20 cellular contexts compared by ENCODE assay signal in genomic region chr3:72535789-72536188, GRCh38.
A peak's percentile ranks its signal among the peaks of the same experiment; 100 is the strongest.
DNase-seq lines count a peak whose midpoint lies in the region; ATAC-seq and TF ChIP-seq lines count a peak whose summit lies in the region.
"Had no signal": no experiment of that assay in that cellular context is flagged by ENCODE, and none has a peak within 500 bp of the region (broad histone marks: within the 10 kb centered on the region; RNA-seq: fewer than 3 reads in every experiment).

No MANE protein-coding gene starts in this region.

- H3K9me3 Mint-ChIP-seq in GM23338 (peaks cover 3% of the 10 kb centered on the region; the same call in 1 of the 3 replicates), nephron progenitor cell (peaks cover 5% of the 10 kb centered on the region)
- H3K9me3 Mint-ChIP-seq in dendritic cell treated with granulocyte-macrophage colony-stimulating factor and Interleukin-4, amounts not matched to agents 40 ng/mL and 50 ng/mL, for 4 days = no peaks in the 10 kb centered on the region
- H3K9me3 Mint-ChIP-seq: activated naive CD4-positive, alpha-beta T cell treated with anti-CD3 and anti-CD28 coated beads, Interleukin-2, amount 50 U/mL, for 24 hours; CD4-positive, alpha-beta T cell had no signal

- no peak overlapping the region for H3K27ac ChIP-seq in GM23338 (ENCODE audit: low read depth)
- H3K27ac ChIP-seq: 22Rv1, stomach, transverse colon had no signal

- H2AFZ ChIP-seq in GM23338 = peak overlapping the region; percentile 9

- H3K4me3 ChIP-seq in GM23338 = no peak overlapping the region
- H3K4me3 ChIP-seq: stomach, transverse colon had no signal

- peaks cover 3% of the 10 kb centered on the region for H3K27me3 Mint-ChIP-seq in GM23338 (ENCODE audit: insufficient read depth, low read depth, poor library complexity)
- peaks cover 11% of the 10 kb centered on the region for H3K27me3 Mint-ChIP-seq in dendritic cell treated with granulocyte-macrophage colony-stimulating factor and Interleukin-4, amounts not matched to agents 40 ng/mL and 50 ng/mL, for 4 days
- peaks cover 7% of the 10 kb centered on the region for H3K27me3 Mint-ChIP-seq in nephron progenitor cell (ENCODE audit: low read depth, poor library complexity)
- H3K27me3 Mint-ChIP-seq: activated naive CD4-positive, alpha-beta T cell treated with anti-CD3 and anti-CD28 coated beads, Interleukin-2, amount 50 U/mL, for 24 hours; CD4-positive, alpha-beta T cell had no signal

- in situ Hi-C loops in G401 (cut with HindIII; ENCODE audit: low sequenced_read_pairs) = no loop called here

- no peaks in the 10 kb centered on the region for H3K79me2 ChIP-seq in GM23338 (replicated peaks; ENCODE audit: insufficient read depth)

- H3K4me1 Mint-ChIP-seq in GM23338 (peaks cover 19% of the 10 kb centered on the region), nephron progenitor cell (peaks cover 33% of the 10 kb centered on the region)
- peaks cover 65% of the 10 kb centered on the region for H3K4me1 Mint-ChIP-seq in dendritic cell treated with granulocyte-macrophage colony-stimulating factor and Interleukin-4, amounts not matched to agents 40 ng/mL and 50 ng/mL, for 4 days (ENCODE audit: low read depth)

- H3K36me3 Mint-ChIP-seq in GM23338 (ENCODE audit: low read depth) (no peaks in the 10 kb centered on the region), nephron progenitor cell (ENCODE audit: low read depth) (no peaks in the 10 kb centered on the region)
- no peaks in the 10 kb centered on the region for H3K36me3 Mint-ChIP-seq in dendritic cell treated with granulocyte-macrophage colony-stimulating factor and Interleukin-4, amounts not matched to agents 40 ng/mL and 50 ng/mL, for 4 days (ENCODE audit: low read depth)

- TF ChIP-seq CTCF in GM23338 (conservative IDR thresholded peaks at IDR 0.05; ENCODE audit: low read depth in 2 of 2) (no peak), nephron progenitor cell (IDR thresholded peaks at IDR 0.05) (no peak)

- H3K4me1 ChIP-seq in GM23338 (ENCODE audit: insufficient read depth) = 0 out of 2 replicates have a peak, but pooled peaks cover 6% of the 10 kb centered on the region
- H3K4me1 ChIP-seq: stomach, transverse colon had no signal

- H3K27me3 ChIP-seq in GM23338 (ENCODE audit: insufficient read depth) = no peaks in the 10 kb centered on the region
- H3K27me3 ChIP-seq: stomach, transverse colon had no signal

- H3K27ac Mint-ChIP-seq in GM23338 (no peak overlapping the region), nephron progenitor cell (no peak overlapping the region)
- peak overlapping the region; percentile 27 for H3K27ac Mint-ChIP-seq in dendritic cell treated with granulocyte-macrophage colony-stimulating factor and Interleukin-4, amounts not matched to agents 40 ng/mL and 50 ng/mL, for 4 days
- H3K27ac Mint-ChIP-seq: activated CD8-positive, alpha-beta memory T cell treated with anti-CD3 and anti-CD28 coated beads, Interleukin-2, amount 10 ng/mL, durations not matched to agents 7 days and 5 days; activated naive CD4-positive, alpha-beta T cell treated with anti-CD3 and anti-CD28 coated beads, Interleukin-2, amount 50 U/mL, for 24 hours; activated T-helper 1 cell treated with anti-CD3 and anti-CD28 coated beads, Interleukin-12 subunit alpha, Interleukin-12 subunit beta, Interleukin-2, Interleukin-4 antibody, amounts not matched to agents 30 ng/mL and 10 ng/mL and 1 ng/mL, durations not matched to agents 14 hours and 24 hours and 36 hours; CD4-positive, alpha-beta T cell had no signal

- ATAC-seq in GM23338 (peak; percentile 31), GM18520 (IDR thresholded peaks at IDR 0.05; ENCODE audit: unreplicated experiment) (no peak)
- ATAC-seq: activated CD8-positive, alpha-beta memory T cell treated with anti-CD3 and anti-CD28 coated beads, Interleukin-2, amount 10 ng/mL, durations not matched to agents 7 days and 5 days; sciatic nerve had no signal

- DNase-seq in NCI-H1417 (lab: John Stamatoyannopoulos, UW) (peak in 2 of 3 experiments; percentile 12 to 59), NCI-H1417 treated with DMSO at 0.1 percent for 48 hours (lab: John Stamatoyannopoulos, UW) (no peak), GM23338 (ENCODE audit: low spot score) (no peak), nephron progenitor cell (peak; percentile 37), G401 (ENCODE audit: low spot score) (no peak), NCI-H1092 treated with DMSO at 0.1 percent for 48 hours (lab: John Stamatoyannopoulos, UW) (no peak)
- DNase-seq: activated CD8-positive, alpha-beta memory T cell treated with anti-CD3 and anti-CD28 coated beads, Interleukin-2, amount 10 ng/mL, durations not matched to agents 7 days and 5 days; CD4-positive, alpha-beta T cell; glutamatergic neuron; KG1; NCI-H510A treated with DMSO at 0.1 percent for 48 hours; stomach; transverse colon had no signal

- H3K4me3 Mint-ChIP-seq in GM23338 (no peak overlapping the region), nephron progenitor cell (no peak overlapping the region)
- no peak overlapping the region for H3K4me3 Mint-ChIP-seq in dendritic cell treated with granulocyte-macrophage colony-stimulating factor and Interleukin-4, amounts not matched to agents 40 ng/mL and 50 ng/mL, for 4 days
- H3K4me3 Mint-ChIP-seq: activated CD8-positive, alpha-beta memory T cell treated with anti-CD3 and anti-CD28 coated beads, Interleukin-2, amount 10 ng/mL, durations not matched to agents 7 days and 5 days; activated naive CD4-positive, alpha-beta T cell treated with anti-CD3 and anti-CD28 coated beads, Interleukin-2, amount 50 U/mL, for 24 hours; activated T-helper 1 cell treated with anti-CD3 and anti-CD28 coated beads, Interleukin-12 subunit alpha, Interleukin-12 subunit beta, Interleukin-2, Interleukin-4 antibody, amounts not matched to agents 30 ng/mL and 10 ng/mL and 1 ng/mL, durations not matched to agents 14 hours and 24 hours and 36 hours; CD4-positive, alpha-beta T cell; central memory CD8-positive, alpha-beta T cell had no signal

- H3K9me2 ChIP-seq in GM23338 (ENCODE audit: insufficient read depth) = no peaks in the 10 kb centered on the region; the same call in 1 of the 2 replicates

- H3K36me3 ChIP-seq in GM23338 (ENCODE audit: insufficient read depth) = no peaks in the 10 kb centered on the region
- H3K36me3 ChIP-seq: stomach, transverse colon had no signal

- no peaks in the 10 kb centered on the region for H3F3A ChIP-seq in GM23338 (replicated peaks; ENCODE audit: low read depth)

- intact Hi-C loops in dendritic cell treated with granulocyte-macrophage colony-stimulating factor and Interleukin-4, amounts not matched to agents 40 ng/mL and 50 ng/mL, for 4 days (cut with micrococcal nuclease) = no loop called here

- H3K4me2 ChIP-seq in GM23338 = no peak overlapping the region

- no peaks in the 10 kb centered on the region for H4K20me1 ChIP-seq in GM23338 (replicated peaks; ENCODE audit: insufficient read depth)

TF ChIP-seq in GM23338, 12 proteins besides CTCF, POLR2A, EP300 and RAD21:
- no peak for TF ChIP-seq JUNB (IDR thresholded peaks at IDR 0.05; ENCODE audit: unreplicated experiment)
- TF ChIP-seq CREB1 (CRISPR knock-in tag; IDR thresholded peaks at IDR 0.05; ENCODE audit: low read depth) = no peak
- no peak for TF ChIP-seq ETS1 (IDR thresholded peaks at IDR 0.05)

Comparison
In these comparisons a context has a peak if more than half of its experiments do, and no peak if none do; other contexts are left out.
1. DNase-seq: peak in NCI-H1417 (2 of 3) and nephron progenitor cell (single experiment); none in NCI-H1417 treated with DMSO at 0.1 percent for 48 hours (single experiment), GM23338 (single experiment), G401 (single experiment) and NCI-H1092 treated with DMSO at 0.1 percent for 48 hours (single experiment).